12 cellular contexts compared by ENCODE assay signal in genomic region chr1:234898455-234899033, GRCh38.
DNase-seq lines count a peak whose midpoint lies in the region; ATAC-seq, FAIRE-seq and TF ChIP-seq lines count a peak whose summit lies in the region.
"Had no signal": no experiment of that assay in that cellular context is flagged by ENCODE, and none has a peak within 500 bp of the region (broad histone marks: within the 10 kb centered on the region; RNA-seq: fewer than 3 reads in every experiment).

No MANE protein-coding gene starts in this region.

- no peak for TF ChIP-seq CTCF in left ventricle myocardium inferior (IDR thresholded peaks at IDR 0.05; ENCODE audit: borderline replicate concordance)
- no peak for TF ChIP-seq CTCF in hepatocyte (IDR thresholded peaks at IDR 0.05; ENCODE audit: poor library complexity)
- no peak for TF ChIP-seq CTCF in neural progenitor cell (IDR thresholded peaks at IDR 0.05)
- no peak for TF ChIP-seq CTCF in upper lobe of left lung (IDR thresholded peaks at IDR 0.05)
- TF ChIP-seq CTCF in D721Med (IDR thresholded peaks at IDR 0.05; ENCODE audit: insufficient read depth, missing control alignments), result no peak

- H3K79me2 ChIP-seq in hepatocyte (no peaks in the 10 kb centered on the region), neural progenitor cell (ENCODE audit: low read depth) (no peaks in the 10 kb centered on the region)

- peak overlapping the region; percentile 34 for H3K4me3 Mint-ChIP-seq in neural progenitor cell
- no peak overlapping the region for H3K4me3 Mint-ChIP-seq in T-helper 2 cell treated with Interferon-gamma antibody and Interleukin-4, amounts not matched to agents 5 μg/mL and 100 μg/mL, for 36 hours
- H3K4me3 Mint-ChIP-seq: activated CD4-positive, alpha-beta memory T cell treated with anti-CD3 and anti-CD28 coated beads, Interleukin-2, amount 10 ng/mL, durations not matched to agents 7 days and 5 days; CD4-positive, alpha-beta memory T cell had no signal

- H3K36me3 ChIP-seq in left ventricle myocardium inferior (no peaks in the 10 kb centered on the region), hepatocyte (replicated peaks; ENCODE audit: insufficient read depth, low read depth) (no peaks in the 10 kb centered on the region), neural progenitor cell (no peaks in the 10 kb centered on the region), upper lobe of left lung (no peaks in the 10 kb centered on the region)

- no peak overlapping the region for H3K27ac Mint-ChIP-seq in neural progenitor cell
- H3K27ac Mint-ChIP-seq in T-helper 2 cell treated with Interferon-gamma antibody and Interleukin-4, amounts not matched to agents 5 μg/mL and 100 μg/mL, for 36 hours, result no peak overlapping the region
- H3K27ac Mint-ChIP-seq: activated CD4-positive, alpha-beta memory T cell treated with anti-CD3 and anti-CD28 coated beads, Interleukin-2, amount 10 ng/mL, durations not matched to agents 7 days and 5 days had no signal

- no peak for TF ChIP-seq EP300 in upper lobe of left lung (IDR thresholded peaks at IDR 0.05)

- no peak overlapping the region for H3K9ac ChIP-seq in neural progenitor cell

- H3K36me3 Mint-ChIP-seq in neural progenitor cell, result no peaks in the 10 kb centered on the region
- H3K36me3 Mint-ChIP-seq in T-helper 2 cell treated with Interferon-gamma antibody and Interleukin-4, amounts not matched to agents 5 μg/mL and 100 μg/mL, for 36 hours (ENCODE audit: low read depth), result no peaks in the 10 kb centered on the region
- H3K36me3 Mint-ChIP-seq: CD4-positive, alpha-beta memory T cell had no signal

- no peaks in the 10 kb centered on the region for H4K20me1 ChIP-seq in hepatocyte (ENCODE audit: insufficient read depth, poor library complexity, severe bottlenecking)
- H4K20me1 ChIP-seq in neural progenitor cell (ENCODE audit: low read depth), result no peaks in the 10 kb centered on the region

- FAIRE-seq in D721Med (lab: Jason Lieb, UNC), result no peak

- no peak for ATAC-seq in Right ventricle myocardium superior (ENCODE audit: poor library complexity)
- no peak for ATAC-seq in upper lobe of left lung (ENCODE audit: low FRiP score in 2 of 2)

- H2AFZ ChIP-seq in hepatocyte (no peak overlapping the region), neural progenitor cell (replicated peaks) (no peak overlapping the region)

- peaks cover 14% of the 10 kb centered on the region for H3K27me3 Mint-ChIP-seq in neural progenitor cell (ENCODE audit: insufficient read depth, low read depth)
- H3K27me3 Mint-ChIP-seq in T-helper 2 cell treated with Interferon-gamma antibody and Interleukin-4, amounts not matched to agents 5 μg/mL and 100 μg/mL, for 36 hours (ENCODE audit: low read depth), result no peaks in the 10 kb centered on the region
- H3K27me3 Mint-ChIP-seq: activated CD4-positive, alpha-beta memory T cell treated with anti-CD3 and anti-CD28 coated beads, Interleukin-2, amount 10 ng/mL, durations not matched to agents 7 days and 5 days; CD4-positive, alpha-beta memory T cell had no signal

- H3K27me3 ChIP-seq in left ventricle myocardium inferior (ENCODE audit: low read depth), result no peaks in the 10 kb centered on the region
- H3K27me3 ChIP-seq in hepatocyte, result no peaks in the 10 kb centered on the region
- no peaks in the 10 kb centered on the region for H3K27me3 ChIP-seq in neural progenitor cell
- H3K27me3 ChIP-seq in upper lobe of left lung, result no peaks in the 10 kb centered on the region

- no peak for TF ChIP-seq POLR2A in upper lobe of left lung (IDR thresholded peaks at IDR 0.05)

- WGBS in hepatocyte (ENCODE audit: low lambda C conversion rate, missing lambda C conversion rate), result 88% methylated on average over 9 of the region's 9 CpGs
- 83% methylated on average over 5 to 9 of the region's 9 CpGs for WGBS in upper lobe of left lung, 2 donors

- H3K9me3 ChIP-seq in left ventricle myocardium inferior (replicated peaks) (no peaks in the 10 kb centered on the region), hepatocyte (ENCODE audit: low read depth) (no peaks in the 10 kb centered on the region), neural progenitor cell (ENCODE audit: low read depth) (no peaks in the 10 kb centered on the region), upper lobe of left lung (no peaks in the 10 kb centered on the region)

- intact Hi-C loops in left ventricle myocardium inferior (cut with micrococcal nuclease), result no loop called here
- intact Hi-C loops in Right ventricle myocardium superior (cut with DNase I), result no loop called here

- peaks cover 46% of the 10 kb centered on the region for H3K4me1 ChIP-seq in left ventricle myocardium inferior
- peaks cover 10% of the 10 kb centered on the region for H3K4me1 ChIP-seq in hepatocyte (ENCODE audit: insufficient read depth)
- peaks cover 6% of the 10 kb centered on the region for H3K4me1 ChIP-seq in neural progenitor cell
- H3K4me1 ChIP-seq in upper lobe of left lung, result peaks cover 24 to 34% (median 32%) of the 10 kb centered on the region in 4 donors

- no peaks in the 10 kb centered on the region for H3F3A ChIP-seq in neural progenitor cell (ENCODE audit: low read depth)

- DNase-seq in left ventricle myocardium inferior (no peak), Right ventricle myocardium superior (no peak), hepatocyte (ENCODE audit: low spot score) (no peak), neural progenitor cell (ENCODE audit: low spot score) (no peak), upper lobe of left lung (no peak), middle frontal gyrus (ENCODE audit: extremely low spot score, low spot score) (no peak), D721Med (ENCODE audit: insufficient read length, low spot score) (no peak)
- no peak for DNase-seq in T-helper 2 cell treated with Interferon-gamma antibody and Interleukin-4, amounts not matched to agents 5 μg/mL and 100 μg/mL, for 36 hours (ENCODE audit: low spot score)
- DNase-seq: activated CD4-positive, alpha-beta memory T cell treated with anti-CD3 and anti-CD28 coated beads, Interleukin-2, amount 10 ng/mL, durations not matched to agents 7 days and 5 days; CD4-positive, alpha-beta memory T cell; MM.1S; stimulated activated naive CD4-positive, alpha-beta T cell treated with Interleukin-2 at 50 U/mL for 16 hours had no signal

- peaks cover 28% of the 10 kb centered on the region for H3K4me1 Mint-ChIP-seq in neural progenitor cell
- H3K4me1 Mint-ChIP-seq in T-helper 2 cell treated with Interferon-gamma antibody and Interleukin-4, amounts not matched to agents 5 μg/mL and 100 μg/mL, for 36 hours (ENCODE audit: low read depth), result peaks cover 20% of the 10 kb centered on the region

- no peaks in the 10 kb centered on the region for H3K9me2 ChIP-seq in hepatocyte (replicated peaks; ENCODE audit: insufficient read depth)

- H3K9me3 Mint-ChIP-seq in neural progenitor cell, result peaks cover 3% of the 10 kb centered on the region
- H3K9me3 Mint-ChIP-seq in T-helper 2 cell treated with Interferon-gamma antibody and Interleukin-4, amounts not matched to agents 5 μg/mL and 100 μg/mL, for 36 hours, result no peaks in the 10 kb centered on the region
- H3K9me3 Mint-ChIP-seq: activated CD4-positive, alpha-beta memory T cell treated with anti-CD3 and anti-CD28 coated beads, Interleukin-2, amount 10 ng/mL, durations not matched to agents 7 days and 5 days; CD4-positive, alpha-beta memory T cell had no signal

- H3K4me2 ChIP-seq in hepatocyte (no peak overlapping the region), neural progenitor cell (no peak overlapping the region)

- peak overlapping the region; percentile 86 for H3K27ac ChIP-seq in left ventricle myocardium inferior (replicated peaks)
- H3K27ac ChIP-seq in hepatocyte, result peak overlapping the region; percentile 95
- H3K27ac ChIP-seq in neural progenitor cell, result no peak overlapping the region
- peak overlapping the region; percentile 50 to 87 (median 74) for H3K27ac ChIP-seq in upper lobe of left lung

- H3K4me3 ChIP-seq in left ventricle myocardium inferior (no peak overlapping the region), hepatocyte (no peak overlapping the region), neural progenitor cell (no peak overlapping the region), upper lobe of left lung (no peak overlapping the region)
